25 cellular contexts compared by ENCODE assay signal in genomic region chr16:85239239-85239638, GRCh38.
"Had no signal": no experiment of that assay in that cellular context is flagged by ENCODE, and none has a peak within 500 bp of the region (broad histone marks: within the 10 kb centered on the region; RNA-seq: fewer than 3 reads in every experiment).

No MANE protein-coding gene starts in this region.

- H3K4me1 Mint-ChIP-seq: activated naive CD4-positive, alpha-beta T cell treated with anti-CD3 and anti-CD28 coated beads, Interleukin-2, amount 50 U/mL, for 24 hours; stimulated activated effector memory CD8-positive, alpha-beta T cell treated with anti-CD3 and anti-CD28 coated beads, Interleukin-12 subunit alpha, Interleukin-12 subunit beta, amount 100 ng/mL, for 72 hours had no signal

- H3K36me3 Mint-ChIP-seq: activated naive CD4-positive, alpha-beta T cell treated with anti-CD3 and anti-CD28 coated beads, Interleukin-2, amount 50 U/mL, for 24 hours; natural killer cell treated with Interleukin-12 subunit alpha and Interleukin-12 subunit beta and Interleukin-15 and Interleukin-18, amount 100 ng/mL, for 72 hours had no signal

- H3K9me3 Mint-ChIP-seq: activated naive CD4-positive, alpha-beta T cell treated with anti-CD3 and anti-CD28 coated beads, Interleukin-2, amount 50 U/mL, for 24 hours; activated T-helper 1 cell treated with anti-CD3 and anti-CD28 coated beads, Interleukin-12 subunit alpha, Interleukin-12 subunit beta, Interleukin-2, Interleukin-4 antibody, amounts not matched to agents 30 ng/mL and 10 ng/mL and 1 ng/mL, durations not matched to agents 14 hours and 24 hours and 36 hours; natural killer cell treated with Interleukin-12 subunit alpha and Interleukin-12 subunit beta and Interleukin-15 and Interleukin-18, amount 100 ng/mL, for 72 hours; stimulated activated effector memory CD8-positive, alpha-beta T cell treated with anti-CD3 and anti-CD28 coated beads, Interleukin-12 subunit alpha, Interleukin-12 subunit beta, amount 100 ng/mL, for 72 hours; stimulated activated naive CD8-positive, alpha-beta T cell treated with anti-CD3 and anti-CD28 coated beads, Interleukin-15, amount 100 ng/mL, for 72 hours had no signal

- H3K27me3 ChIP-seq: esophagus muscularis mucosa, gastrocnemius medialis, pancreas, right atrium auricular region had no signal

- H3K27ac ChIP-seq: gastrocnemius medialis, left lung, neutrophil, pancreas, psoas muscle, right atrium auricular region, WERI-Rb-1 had no signal

- H3K9me3 ChIP-seq: esophagus muscularis mucosa, gastrocnemius medialis, left lung, neutrophil, pancreas, psoas muscle, right atrium auricular region, tibial nerve had no signal

- H3K27ac Mint-ChIP-seq: activated CD8-positive, alpha-beta T cell treated with anti-CD3 and anti-CD28 coated beads, Interleukin-2, amount 10 ng/mL, durations not matched to agents 7 days and 5 days; activated naive CD4-positive, alpha-beta T cell treated with anti-CD3 and anti-CD28 coated beads, Interleukin-2, amount 50 U/mL, for 24 hours; activated T-helper 1 cell treated with anti-CD3 and anti-CD28 coated beads, Interleukin-12 subunit alpha, Interleukin-12 subunit beta, Interleukin-2, Interleukin-4 antibody, amounts not matched to agents 30 ng/mL and 10 ng/mL and 1 ng/mL, durations not matched to agents 14 hours and 24 hours and 36 hours; natural killer cell treated with Interleukin-12 subunit alpha and Interleukin-12 subunit beta and Interleukin-15 and Interleukin-18, amount 100 ng/mL, for 72 hours; stimulated activated effector memory CD8-positive, alpha-beta T cell treated with anti-CD3 and anti-CD28 coated beads, Interleukin-12 subunit alpha, Interleukin-12 subunit beta, amount 100 ng/mL, for 72 hours had no signal

- H3K4me3 Mint-ChIP-seq: activated CD8-positive, alpha-beta T cell treated with anti-CD3 and anti-CD28 coated beads, Interleukin-2, amount 10 ng/mL, durations not matched to agents 7 days and 5 days; activated naive CD4-positive, alpha-beta T cell treated with anti-CD3 and anti-CD28 coated beads, Interleukin-2, amount 50 U/mL, for 24 hours; activated T-helper 1 cell treated with anti-CD3 and anti-CD28 coated beads, Interleukin-12 subunit alpha, Interleukin-12 subunit beta, Interleukin-2, Interleukin-4 antibody, amounts not matched to agents 30 ng/mL and 10 ng/mL and 1 ng/mL, durations not matched to agents 14 hours and 24 hours and 36 hours; natural killer cell treated with Interleukin-12 subunit alpha and Interleukin-12 subunit beta and Interleukin-15 and Interleukin-18, amount 100 ng/mL, for 72 hours; stimulated activated effector memory CD8-positive, alpha-beta T cell treated with anti-CD3 and anti-CD28 coated beads, Interleukin-12 subunit alpha, Interleukin-12 subunit beta, amount 100 ng/mL, for 72 hours; stimulated activated naive CD8-positive, alpha-beta T cell treated with anti-CD3 and anti-CD28 coated beads, Interleukin-15, amount 100 ng/mL, for 72 hours had no signal

- DNase-seq: activated CD4-positive, alpha-beta T cell treated with anti-CD3 and anti-CD28 coated beads for 1 hour; activated CD4-positive, alpha-beta T cell treated with anti-CD3 and anti-CD28 coated beads, Interleukin-2, amount 50 U/mL, for 1 hour; activated CD8-positive, alpha-beta T cell treated with anti-CD3 and anti-CD28 coated beads, Interleukin-2, amount 10 ng/mL, durations not matched to agents 7 days and 5 days; activated gamma-delta T cell; central memory CD4-positive, alpha-beta T cell; dermis blood vessel endothelial cell; effector memory CD4-positive, alpha-beta T cell; gastrocnemius medialis; hippocampal formation; kidney glomerular epithelial cell; left lung; mammary epithelial cell; pancreas; psoas muscle; stimulated activated CD4-positive, alpha-beta T cell treated with anti-CD3 and anti-CD28 coated beads, Interleukin-1b, Interleukin-23, amount 100 ng/mL, for 48 hours; stimulated activated naive CD8-positive, alpha-beta T cell treated with anti-CD3 and anti-CD28 coated beads, Interleukin-15, amount 100 ng/mL, for 72 hours; WERI-Rb-1 had no signal

- H3K36me3 ChIP-seq: esophagus muscularis mucosa, gastrocnemius medialis, left lung, neutrophil, pancreas, right atrium auricular region, tibial nerve, WERI-Rb-1 had no signal

- H3K4me3 ChIP-seq: esophagus muscularis mucosa, gastrocnemius medialis, left lung, pancreas, psoas muscle, right atrium auricular region, tibial nerve had no signal

- ATAC-seq: activated CD8-positive, alpha-beta T cell treated with anti-CD3 and anti-CD28 coated beads, Interleukin-2, amount 10 ng/mL, durations not matched to agents 7 days and 5 days; gastrocnemius medialis; left lung; natural killer cell treated with Interleukin-12 subunit alpha and Interleukin-12 subunit beta and Interleukin-15 and Interleukin-18, amount 100 ng/mL, for 72 hours; pancreas; psoas muscle; stimulated activated effector memory CD8-positive, alpha-beta T cell treated with anti-CD3 and anti-CD28 coated beads, Interleukin-12 subunit alpha, Interleukin-12 subunit beta, amount 100 ng/mL, for 72 hours; stimulated activated naive CD8-positive, alpha-beta T cell treated with anti-CD3 and anti-CD28 coated beads, Interleukin-15, amount 100 ng/mL, for 72 hours had no signal
